Comparison of ENCODE assay signal across 14 cellular contexts in genomic region chr22:32150583-32150982, GRCh38. TPM values are rescaled to one million over a fixed set of nuclear protein-coding genes. Genes with fewer than 3 reads are reported as not detected.
"Had no signal": no experiment of that assay in that cellular context is flagged by ENCODE, and none has a peak within 500 bp of the region (broad histone marks: within the 10 kb centered on the region; RNA-seq: fewer than 3 reads in every experiment).

No MANE protein-coding gene starts in this region.

RNA-seq across cellular contexts. Expression of gene C22orf42, which starts 8.5 kb away (rescaled TPM):
- total RNA-seq: activated CD4-positive, alpha-beta T cell treated with anti-CD3 and anti-CD28 coated beads, Interleukin-2, amount 10 ng/mL, durations not matched to agents 7 days and 5 days; activated CD8-positive, alpha-beta T cell treated with anti-CD3 and anti-CD28 coated beads, Interleukin-2, amount 10 ng/mL, durations not matched to agents 7 days and 5 days; activated naive CD4-positive, alpha-beta T cell treated with anti-CD3 and anti-CD28 coated beads for 36 hours; activated naive CD4-positive, alpha-beta T cell treated with anti-CD3 and anti-CD28 coated beads, Interleukin-2, amount 50 U/mL, for 72 hours; astrocyte; breast epithelium; cardiac septum; LHCN-M2; RPMI7951; SK-MEL-5; T-helper 1 cell treated with Interleukin-12 subunit alpha and Interleukin-12 subunit beta and Interleukin-4 antibody, amounts not matched to agents 30 ng/mL and 1 ng/mL, for 36 hours; T-helper 2 cell treated with Interferon-gamma antibody and Interleukin-4, amounts not matched to agents 100 ng/mL and 5 ng/mL, for 36 hours had no signal

RNA-seq across cellular contexts. Expression of gene RFPL2, which starts 54.3 kb away (rescaled TPM):
- total RNA-seq: activated CD8-positive, alpha-beta T cell treated with anti-CD3 and anti-CD28 coated beads, Interleukin-2, amount 10 ng/mL, durations not matched to agents 7 days and 5 days; activated naive CD4-positive, alpha-beta T cell treated with anti-CD3 and anti-CD28 coated beads for 36 hours; adrenal gland; body of pancreas; cardiac septum; LHCN-M2; RPMI7951 had no signal
